In the genomic region with DNA sequence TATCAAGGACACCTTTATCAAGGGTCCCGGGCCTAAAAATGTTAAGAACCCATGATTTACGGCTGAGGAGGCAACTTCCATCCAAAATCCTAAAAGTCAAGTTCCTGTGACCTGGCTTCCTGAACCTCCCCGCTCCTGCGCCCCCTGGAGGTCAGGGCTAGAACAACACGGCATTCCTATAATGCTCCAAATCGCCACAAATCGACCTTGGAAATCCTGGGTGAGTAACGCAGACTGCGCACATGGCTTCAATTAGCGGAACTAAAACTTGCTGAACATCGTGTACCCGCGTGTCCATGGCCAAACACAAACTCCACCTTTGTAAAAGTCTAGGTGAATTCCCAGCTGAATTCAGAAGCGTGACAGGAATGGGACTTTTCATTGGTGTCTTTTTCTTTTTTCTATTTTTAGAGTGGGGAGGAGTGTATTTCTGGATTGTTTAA, we compare ENCODE assay signal across 1 cellular context.
TF ChIP-seq lines count a peak whose summit lies in the region.

No MANE protein-coding gene starts in this region.

TF ChIP-seq in endothelial cell of umbilical vein, 7 proteins besides CTCF, POLR2A, EP300 and RAD21:
- TF ChIP-seq GATA2 (IDR thresholded peaks at IDR 0.05; ENCODE audit: insufficient read depth, insufficient read length, low read depth, low read length), result no peak
- TF ChIP-seq, protein P1, sequence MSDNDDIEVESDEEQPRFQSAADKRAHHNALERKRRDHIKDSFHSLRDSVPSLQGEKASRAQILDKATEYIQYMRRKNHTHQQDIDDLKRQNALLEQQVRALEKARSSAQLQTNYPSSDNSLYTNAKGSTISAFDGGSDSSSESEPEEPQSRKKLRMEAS (IDR thresholded peaks at IDR 0.05; ENCODE audit: insufficient read depth, insufficient read length), result peak; percentile 34
- TF ChIP-seq FOS (IDR thresholded peaks at IDR 0.05; ENCODE audit: borderline replicate concordance, insufficient read depth, low read length), result peak; percentile 30
